17 cellular contexts compared by ENCODE assay signal in genomic region chr2:74053959-74054715, GRCh38.
DNase-seq lines count a peak whose midpoint lies in the region; ATAC-seq and TF ChIP-seq lines count a peak whose summit lies in the region.
"Had no signal": no experiment of that assay in that cellular context is flagged by ENCODE, and none has a peak within 500 bp of the region (broad histone marks: within the 10 kb centered on the region; RNA-seq: fewer than 3 reads in every experiment).

No MANE protein-coding gene starts in this region.

- peak overlapping the region; percentile 47 for H3K4me3 Mint-ChIP-seq in activated CD4-positive, alpha-beta T cell treated with anti-CD3 and anti-CD28 coated beads, Interleukin-2, amount 10 ng/mL, durations not matched to agents 24 days and 14 days
- no peak overlapping the region for H3K4me3 Mint-ChIP-seq in stimulated activated effector memory CD8-positive, alpha-beta T cell treated with anti-CD3 and anti-CD28 coated beads, Interleukin-12 subunit alpha, Interleukin-12 subunit beta, amount 100 ng/mL, for 72 hours

- H3K4me3 ChIP-seq in esophagus squamous epithelium: no peak overlapping the region
- no peak overlapping the region for H3K4me3 ChIP-seq in lower leg skin (ENCODE audit: low read depth, poor library complexity, severe bottlenecking)
- H3K4me3 ChIP-seq: gastroesophageal sphincter, lower lobe of right lung had no signal

- H3K9me3 Mint-ChIP-seq in activated CD4-positive, alpha-beta T cell treated with anti-CD3 and anti-CD28 coated beads, Interleukin-2, amount 10 ng/mL, durations not matched to agents 24 days and 14 days: no peaks in the 10 kb centered on the region
- H3K9me3 Mint-ChIP-seq in stimulated activated effector memory CD8-positive, alpha-beta T cell treated with anti-CD3 and anti-CD28 coated beads, Interleukin-12 subunit alpha, Interleukin-12 subunit beta, amount 100 ng/mL, for 72 hours: no peaks in the 10 kb centered on the region
- H3K9me3 Mint-ChIP-seq: activated T-helper 2 cell treated with anti-CD3 and anti-CD28 coated beads, Interferon-gamma antibody, Interleukin-2, Interleukin-4, amounts not matched to agents 10 μg/mL and 5 μg/mL and 100 μg/mL, durations not matched to agents 14 hours and 24 hours and 36 hours had no signal

- no peak for DNase-seq in activated CD4-positive, alpha-beta T cell treated with anti-CD3 and anti-CD28 coated beads, Interleukin-2, amount 10 ng/mL, durations not matched to agents 24 days and 14 days
- DNase-seq in activated CD4-positive, alpha-beta T cell treated with anti-CD3 and anti-CD28 coated beads for 48 hours: no peak
- no peak for DNase-seq in esophagus squamous epithelium (lab: John Stamatoyannopoulos, UW)
- DNase-seq in stimulated activated effector memory CD8-positive, alpha-beta T cell treated with anti-CD3 and anti-CD28 coated beads, Interleukin-12 subunit alpha, Interleukin-12 subunit beta, amount 100 ng/mL, for 72 hours (ENCODE audit: low spot score in 2 of 2): no peak
- DNase-seq in NCI-H2196 (lab: John Stamatoyannopoulos, UW; ENCODE audit: unreplicated experiment): no peak
- no peak for DNase-seq in lower leg skin (ENCODE audit: low spot score in 2 of 2)
- DNase-seq: lower lobe of right lung; NCI-H82; small intestine; stimulated activated CD4-positive, alpha-beta T cell treated with anti-CD3 and anti-CD28 coated beads, Interleukin-4, amount 100 ng/mL, for 4 hours; stimulated activated CD8-positive, alpha-beta memory T cell treated with anti-CD3 and anti-CD28 coated beads, Interleukin-4, amount 100 ng/mL, for 48 hours had no signal

- no peaks in the 10 kb centered on the region for H3K27me3 ChIP-seq in esophagus squamous epithelium
- H3K27me3 ChIP-seq: gastroesophageal sphincter had no signal

- no peak overlapping the region for H3K27ac Mint-ChIP-seq in activated CD4-positive, alpha-beta T cell treated with anti-CD3 and anti-CD28 coated beads, Interleukin-2, amount 10 ng/mL, durations not matched to agents 24 days and 14 days
- peak overlapping the region; percentile 52 for H3K27ac Mint-ChIP-seq in stimulated activated effector memory CD8-positive, alpha-beta T cell treated with anti-CD3 and anti-CD28 coated beads, Interleukin-12 subunit alpha, Interleukin-12 subunit beta, amount 100 ng/mL, for 72 hours
- H3K27ac Mint-ChIP-seq: activated T-helper 2 cell treated with anti-CD3 and anti-CD28 coated beads, Interferon-gamma antibody, Interleukin-2, Interleukin-4, amounts not matched to agents 10 μg/mL and 5 μg/mL and 100 μg/mL, durations not matched to agents 14 hours and 24 hours and 36 hours had no signal

- TF ChIP-seq POLR2A in esophagus squamous epithelium (IDR thresholded peaks at IDR 0.05): no peak
- TF ChIP-seq POLR2A in lower leg skin (IDR thresholded peaks at IDR 0.05): no peak

- WGBS in esophagus squamous epithelium, 2 donors: 52 to 66% methylated on average over 4 of the region's 4 CpGs
- WGBS in lower leg skin, 2 donors: 68 to 75% methylated on average over 4 of the region's 4 CpGs

- peaks cover 29% of the 10 kb centered on the region for H3K4me1 Mint-ChIP-seq in activated CD4-positive, alpha-beta T cell treated with anti-CD3 and anti-CD28 coated beads, Interleukin-2, amount 10 ng/mL, durations not matched to agents 24 days and 14 days
- H3K4me1 Mint-ChIP-seq in stimulated activated effector memory CD8-positive, alpha-beta T cell treated with anti-CD3 and anti-CD28 coated beads, Interleukin-12 subunit alpha, Interleukin-12 subunit beta, amount 100 ng/mL, for 72 hours: peaks cover 26% of the 10 kb centered on the region

- peaks cover 0 to 50% (median 0%) of the 10 kb centered on the region in 3 donors for H3K4me1 ChIP-seq in esophagus squamous epithelium
- H3K4me1 ChIP-seq: gastroesophageal sphincter, lower lobe of right lung had no signal

- H3K9me3 ChIP-seq in KOPT-K1 (ENCODE audit: insufficient read depth, low read length, poor library complexity, severe bottlenecking) (no peaks in the 10 kb centered on the region), esophagus squamous epithelium (no peaks in the 10 kb centered on the region)
- H3K9me3 ChIP-seq: gastroesophageal sphincter, lower lobe of right lung had no signal

- no peak for TF ChIP-seq CTCF in esophagus squamous epithelium (IDR thresholded peaks at IDR 0.05)
- no peak for TF ChIP-seq CTCF in lower leg skin (IDR thresholded peaks at IDR 0.05)

- ATAC-seq in stimulated activated effector memory CD8-positive, alpha-beta T cell treated with anti-CD3 and anti-CD28 coated beads, Interleukin-12 subunit alpha, Interleukin-12 subunit beta, amount 100 ng/mL, for 72 hours: no peak
- ATAC-seq in HG02798 (IDR thresholded peaks at IDR 0.05; ENCODE audit: poor library complexity, unreplicated experiment): no peak
- ATAC-seq: gastroesophageal sphincter, lower lobe of right lung had no signal

- intact Hi-C loops in activated CD4-positive, alpha-beta T cell treated with anti-CD3 and anti-CD28 coated beads, Interleukin-2, amount 10 ng/mL, durations not matched to agents 24 days and 14 days (cut with micrococcal nuclease): no loop called here
- intact Hi-C loops in esophagus squamous epithelium (cut with DNase I): no loop called here
- intact Hi-C loops in lower leg skin (cut with DNase I; ENCODE audit: low total_unique reads): no loop called here

- H3K27ac ChIP-seq in KOPT-K1 (ENCODE audit: low read depth, low read length, poor library complexity, severe bottlenecking): peak overlapping the region; percentile 4
- peak overlapping the region in 3 of 4 donors; percentile 71 to 76 (median 73) for H3K27ac ChIP-seq in esophagus squamous epithelium
- H3K27ac ChIP-seq: C4-2B, gastroesophageal sphincter, lower lobe of right lung, VCaP had no signal

- H3K36me3 ChIP-seq in KOPT-K1 (ENCODE audit: insufficient read depth, low read length): peaks cover 46% of the 10 kb centered on the region
- H3K36me3 ChIP-seq in esophagus squamous epithelium: peaks cover 0 to 13% (median 0%) of the 10 kb centered on the region in 3 donors
- H3K36me3 ChIP-seq: gastroesophageal sphincter, lower lobe of right lung had no signal

- H3K36me3 Mint-ChIP-seq in activated CD4-positive, alpha-beta T cell treated with anti-CD3 and anti-CD28 coated beads, Interleukin-2, amount 10 ng/mL, durations not matched to agents 24 days and 14 days (ENCODE audit: low read depth): peaks cover 14% of the 10 kb centered on the region
- peaks cover 17% of the 10 kb centered on the region for H3K36me3 Mint-ChIP-seq in stimulated activated effector memory CD8-positive, alpha-beta T cell treated with anti-CD3 and anti-CD28 coated beads, Interleukin-12 subunit alpha, Interleukin-12 subunit beta, amount 100 ng/mL, for 72 hours

- H3K27me3 Mint-ChIP-seq in activated CD4-positive, alpha-beta T cell treated with anti-CD3 and anti-CD28 coated beads, Interleukin-2, amount 10 ng/mL, durations not matched to agents 24 days and 14 days: no peaks in the 10 kb centered on the region
